ENCODE assay signal across 1 cellular context in the genomic region with DNA sequence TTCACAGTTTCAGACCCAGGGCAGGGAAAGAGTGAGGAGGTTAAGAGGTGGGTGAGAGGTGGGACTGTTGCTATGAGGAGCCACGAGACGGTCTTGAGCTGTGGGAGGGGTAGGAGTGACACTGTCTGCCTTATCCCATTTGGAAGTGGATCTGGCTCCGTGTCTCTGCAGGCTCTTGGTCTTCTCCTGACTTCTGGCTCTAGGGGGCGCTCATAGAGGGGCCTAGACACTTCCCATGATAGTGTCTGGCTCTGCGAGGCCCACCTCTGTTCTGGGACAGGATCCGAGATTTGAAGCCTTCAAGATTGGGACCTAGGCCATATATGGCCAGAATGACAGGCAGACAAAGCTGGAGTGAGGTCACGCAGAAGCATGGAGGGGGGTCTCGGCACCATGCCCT.
TF ChIP-seq lines count a peak whose summit lies in the region.

No MANE protein-coding gene starts in this region.

TF ChIP-seq in HepG2, 621 proteins besides CTCF, POLR2A, EP300 and RAD21:
- TF ChIP-seq, protein P1, sequence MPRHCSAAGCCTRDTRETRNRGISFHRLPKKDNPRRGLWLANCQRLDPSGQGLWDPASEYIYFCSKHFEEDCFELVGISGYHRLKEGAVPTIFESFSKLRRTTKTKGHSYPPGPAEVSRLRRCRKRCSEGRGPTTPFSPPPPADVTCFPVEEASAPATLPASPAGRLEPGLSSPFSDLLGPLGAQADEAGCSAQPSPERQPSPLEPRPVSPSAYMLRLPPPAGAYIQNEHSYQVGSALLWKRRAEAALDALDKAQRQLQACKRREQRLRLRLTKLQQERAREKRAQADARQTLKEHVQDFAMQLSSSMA (CRISPR knock-in tag; IDR thresholded peaks at IDR 0.05) = no peak
- TF ChIP-seq ZBTB8A (CRISPR knock-in tag; IDR thresholded peaks at IDR 0.05; ENCODE audit: borderline replicate concordance, low read depth) = no peak
- no peak for TF ChIP-seq MTF1 (CRISPR knock-in tag; IDR thresholded peaks at IDR 0.05)
- TF ChIP-seq ZNF772 (CRISPR knock-in tag; IDR thresholded peaks at IDR 0.05) = no peak
- TF ChIP-seq, protein P2, sequence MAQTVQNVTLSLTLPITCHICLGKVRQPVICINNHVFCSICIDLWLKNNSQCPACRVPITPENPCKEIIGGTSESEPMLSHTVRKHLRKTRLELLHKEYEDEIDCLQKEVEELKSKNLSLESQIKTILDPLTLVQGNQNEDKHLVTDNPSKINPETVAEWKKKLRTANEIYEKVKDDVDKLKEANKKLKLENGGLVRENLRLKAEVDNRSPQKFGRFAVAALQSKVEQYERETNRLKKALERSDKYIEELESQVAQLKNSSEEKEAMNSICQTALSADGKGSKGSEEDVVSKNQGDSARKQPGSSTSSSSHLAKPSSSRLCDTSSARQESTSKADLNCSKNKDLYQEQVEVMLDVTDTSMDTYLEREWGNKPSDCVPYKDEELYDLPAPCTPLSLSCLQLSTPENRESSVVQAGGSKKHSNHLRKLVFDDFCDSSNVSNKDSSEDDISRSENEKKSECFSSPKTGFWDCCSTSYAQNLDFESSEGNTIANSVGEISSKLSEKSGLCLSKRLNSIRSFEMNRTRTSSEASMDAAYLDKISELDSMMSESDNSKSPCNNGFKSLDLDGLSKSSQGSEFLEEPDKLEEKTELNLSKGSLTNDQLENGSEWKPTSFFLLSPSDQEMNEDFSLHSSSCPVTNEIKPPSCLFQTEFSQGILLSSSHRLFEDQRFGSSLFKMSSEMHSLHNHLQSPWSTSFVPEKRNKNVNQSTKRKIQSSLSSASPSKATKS (CRISPR knock-in tag; IDR thresholded peaks at IDR 0.05) = no peak
- no peak for TF ChIP-seq ZNF672 (CRISPR knock-in tag; IDR thresholded peaks at IDR 0.05)
- TF ChIP-seq MXI1 (IDR thresholded peaks at IDR 0.05; ENCODE audit: borderline replicate concordance, low read depth, low read length) = no peak
- TF ChIP-seq ZNF879 (CRISPR knock-in tag; IDR thresholded peaks at IDR 0.05) = no peak
- no peak for TF ChIP-seq ZNF484 (CRISPR knock-in tag; IDR thresholded peaks at IDR 0.05; ENCODE audit: borderline replicate concordance, low read depth)
- no peak for TF ChIP-seq ISL2 (CRISPR knock-in tag; IDR thresholded peaks at IDR 0.05)
- TF ChIP-seq, protein P3, sequence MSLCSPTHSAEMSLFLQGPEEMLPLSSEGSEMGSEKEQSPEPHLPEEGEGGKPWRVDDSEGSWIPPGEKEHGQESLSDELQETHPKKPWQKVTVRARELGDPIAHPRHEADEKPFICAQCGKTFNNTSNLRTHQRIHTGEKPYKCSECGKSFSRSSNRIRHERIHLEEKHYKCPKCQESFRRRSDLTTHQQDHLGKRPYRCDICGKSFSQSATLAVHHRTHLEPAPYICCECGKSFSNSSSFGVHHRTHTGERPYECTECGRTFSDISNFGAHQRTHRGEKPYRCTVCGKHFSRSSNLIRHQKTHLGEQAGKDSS (CRISPR knock-in tag; IDR thresholded peaks at IDR 0.05; ENCODE audit: borderline replicate concordance, low read depth) = no peak
- no peak for TF ChIP-seq RBAK (CRISPR knock-in tag; IDR thresholded peaks at IDR 0.05)
- TF ChIP-seq ZNF629 (CRISPR knock-in tag; conservative IDR thresholded peaks at IDR 0.05) = no peak
- TF ChIP-seq, protein P4, sequence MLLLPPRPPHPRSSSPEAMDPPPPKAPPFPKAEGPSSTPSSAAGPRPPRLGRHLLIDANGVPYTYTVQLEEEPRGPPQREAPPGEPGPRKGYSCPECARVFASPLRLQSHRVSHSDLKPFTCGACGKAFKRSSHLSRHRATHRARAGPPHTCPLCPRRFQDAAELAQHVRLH (CRISPR knock-in tag; IDR thresholded peaks at IDR 0.05; ENCODE audit: borderline replicate concordance, low read depth) = no peak
- TF ChIP-seq ZNF101 (CRISPR knock-in tag; IDR thresholded peaks at IDR 0.05; ENCODE audit: borderline replicate concordance, low read depth) = no peak
- no peak for TF ChIP-seq NR2F1 (CRISPR knock-in tag; IDR thresholded peaks at IDR 0.05)
- TF ChIP-seq DPF2 (CRISPR knock-in tag; IDR thresholded peaks at IDR 0.05; ENCODE audit: borderline replicate concordance, low read depth) = no peak
